8 cellular contexts compared by ENCODE assay signal in genomic region chr3:99021466-99021865, GRCh38.
"Had no signal": no experiment of that assay in that cellular context is flagged by ENCODE, and none has a peak within 500 bp of the region (broad histone marks: within the 10 kb centered on the region; RNA-seq: fewer than 3 reads in every experiment).

No MANE protein-coding gene starts in this region.

- H3K4me3 ChIP-seq: GM23248, GM23338, HAP-1 had no signal

- H3K36me3 ChIP-seq: HAP-1 had no signal

- H3K4me1 ChIP-seq: HAP-1 had no signal

- H3K4me2 ChIP-seq: GM23338 had no signal

- H3K9me3 Mint-ChIP-seq: GM23338, H9, HFFc6 had no signal

- H3K27ac ChIP-seq: GM23248 had no signal

- ATAC-seq: GM23338, HCT116 had no signal

- H3K9me3 ChIP-seq: HAP-1 had no signal

- DNase-seq: GM23248, GOT3, H7, H9, HFFc6 had no signal

- H3K27ac Mint-ChIP-seq: GM23338, H9, HFFc6 had no signal

- H3K4me3 Mint-ChIP-seq: GM23338, H9, HFFc6 had no signal

- H3K4me1 Mint-ChIP-seq: GM23338, H9 had no signal

- H3K9ac ChIP-seq: GM23248 had no signal

- H2AFZ ChIP-seq: GM23248, GM23338 had no signal
